ENCODE assay signal across 1 cellular context in genomic region chr11:126332221-126332711, GRCh38.
TF ChIP-seq lines count a peak whose summit lies in the region.

No MANE protein-coding gene starts in this region.

TF ChIP-seq in GM23338, 12 proteins besides CTCF, POLR2A, EP300 and RAD21 (continued from another document):
- TF ChIP-seq ZNF462 (CRISPR knock-in tag; IDR thresholded peaks at IDR 0.05) = no peak
- TF ChIP-seq REST (IDR thresholded peaks at IDR 0.05; ENCODE audit: unreplicated experiment) = no peak
- TF ChIP-seq NANOG (IDR thresholded peaks at IDR 0.05; ENCODE audit: borderline replicate concordance) = no peak
- no peak for TF ChIP-seq EZH2phosphoT487 (IDR thresholded peaks at IDR 0.05; ENCODE audit: unreplicated experiment)
- no peak for TF ChIP-seq POLR2AphosphoS5 (IDR thresholded peaks at IDR 0.05; ENCODE audit: low read depth)
- no peak for TF ChIP-seq ZNF114 (CRISPR knock-in tag; IDR thresholded peaks at IDR 0.05)
- TF ChIP-seq ZNF331 (CRISPR knock-in tag; IDR thresholded peaks at IDR 0.05; ENCODE audit: low read depth) = no peak
- no peak for TF ChIP-seq JUNB (IDR thresholded peaks at IDR 0.05; ENCODE audit: unreplicated experiment)
- no peak for TF ChIP-seq CREB1 (CRISPR knock-in tag; IDR thresholded peaks at IDR 0.05; ENCODE audit: low read depth)
